8 cellular contexts compared by ENCODE assay signal in genomic region chr17:73998246-73999220, GRCh38.
A peak's percentile ranks its signal among the peaks of the same experiment; 100 is the strongest.
DNase-seq lines count a peak whose midpoint lies in the region; TF ChIP-seq lines count a peak whose summit lies in the region.

No MANE protein-coding gene starts in this region.

- no peaks in the 10 kb centered on the region for H3K9me3 Mint-ChIP-seq in T-helper 2 cell treated with Interferon-gamma antibody and Interleukin-4, amounts not matched to agents 5 μg/mL and 100 μg/mL, for 36 hours

- peaks cover 9% of the 10 kb centered on the region; the same call in 1 of the 2 replicates for H3K27me3 ChIP-seq in KMS-11 (ENCODE audit: insufficient read depth, low read depth)

- H3K4me3 ChIP-seq in KMS-11 (IDR thresholded peaks at IDR 0.05; ENCODE audit: insufficient read depth, low read depth, low read length) (no peak overlapping the region), astrocyte of the spinal cord (ENCODE audit: low read depth, low read length) (no peak overlapping the region)

- TF ChIP-seq CTCF in KMS-11 (conservative IDR thresholded peaks at IDR 0.05; ENCODE audit: low read depth, low read length) (peak; percentile 59), astrocyte of the spinal cord (IDR thresholded peaks at IDR 0.05; ENCODE audit: low read depth, low read length) (peak; percentile 58)

- no peak overlapping the region for H3K27ac ChIP-seq in KMS-11

- H3K4me1 Mint-ChIP-seq in T-helper 2 cell treated with Interferon-gamma antibody and Interleukin-4, amounts not matched to agents 5 μg/mL and 100 μg/mL, for 36 hours (ENCODE audit: low read depth) = no peaks in the 10 kb centered on the region

- H3K27ac Mint-ChIP-seq in T-helper 2 cell treated with Interferon-gamma antibody and Interleukin-4, amounts not matched to agents 5 μg/mL and 100 μg/mL, for 36 hours = no peak overlapping the region

- H4K20me1 ChIP-seq in KMS-11 (ENCODE audit: insufficient read depth) = no peaks in the 10 kb centered on the region

- H3K4me2 ChIP-seq in KMS-11 = no peak overlapping the region

- H2AFZ ChIP-seq in KMS-11 (ENCODE audit: low read depth) = no peak overlapping the region

- H3K4me3 Mint-ChIP-seq in T-helper 2 cell treated with Interferon-gamma antibody and Interleukin-4, amounts not matched to agents 5 μg/mL and 100 μg/mL, for 36 hours = no peak overlapping the region

- no peaks in the 10 kb centered on the region for H3K36me3 ChIP-seq in KMS-11 (ENCODE audit: insufficient read depth)

- no peak overlapping the region for H3K9ac ChIP-seq in KMS-11

- H3K4me1 ChIP-seq in KMS-11 (ENCODE audit: low read depth, poor library complexity, severe bottlenecking) = no peaks in the 10 kb centered on the region

- in situ Hi-C loops in astrocyte of the spinal cord (cut with HindIII; ENCODE audit: low sequenced_read_pairs) = no loop called here

- no peaks in the 10 kb centered on the region for H3K79me2 ChIP-seq in KMS-11 (ENCODE audit: insufficient read depth, low read depth)

- no peaks in the 10 kb centered on the region for H3K36me3 Mint-ChIP-seq in T-helper 2 cell treated with Interferon-gamma antibody and Interleukin-4, amounts not matched to agents 5 μg/mL and 100 μg/mL, for 36 hours (ENCODE audit: low read depth)

- H3K27me3 Mint-ChIP-seq in T-helper 2 cell treated with Interferon-gamma antibody and Interleukin-4, amounts not matched to agents 5 μg/mL and 100 μg/mL, for 36 hours (ENCODE audit: low read depth) = peaks cover 9% of the 10 kb centered on the region

- DNase-seq in SKM-1 treated with dmso at 0.1 percent for 144 hours (lab: John Stamatoyannopoulos, UW; ENCODE audit: unreplicated experiment) (peak; percentile 31), SKM-1 (lab: John Stamatoyannopoulos, UW; ENCODE audit: unreplicated experiment) (no peak), astrocyte of the spinal cord (ENCODE audit: low read depth, low spot score) (no peak), kidney tubule cell (ENCODE audit: low spot score) (peak; percentile 52), foreskin melanocyte (no peak)
- peak; percentile 12 for DNase-seq in T-helper 2 cell treated with Interferon-gamma antibody and Interleukin-4, amounts not matched to agents 5 μg/mL and 100 μg/mL, for 36 hours (ENCODE audit: low spot score)
- peak; percentile 30 for DNase-seq in stimulated activated CD8-positive, alpha-beta memory T cell treated with anti-CD3 and anti-CD28 coated beads, Interleukin-12 subunit alpha, Interleukin-12 subunit beta, amount 100 ng/mL, for 4 hours (ENCODE audit: low read depth)

Comparison
In these comparisons a context has a peak if more than half of its experiments do, and no peak if none do; other contexts are left out.
1. DNase-seq: peak in SKM-1 treated with dmso at 0.1 percent for 144 hours (single experiment), T-helper 2 cell treated with Interferon-gamma antibody and Interleukin-4, amounts not matched to agents 5 μg/mL and 100 μg/mL, for 36 hours (single experiment), kidney tubule cell (single experiment) and stimulated activated CD8-positive, alpha-beta memory T cell treated with anti-CD3 and anti-CD28 coated beads, Interleukin-12 subunit alpha, Interleukin-12 subunit beta, amount 100 ng/mL, for 4 hours (single experiment); none in SKM-1 (single experiment), astrocyte of the spinal cord (single experiment) and foreskin melanocyte (single experiment).